8 cellular contexts compared by ENCODE assay signal in genomic region chr17:64781013-64781392, GRCh38.
DNase-seq lines count a peak whose midpoint lies in the region; ATAC-seq and TF ChIP-seq lines count a peak whose summit lies in the region.

No MANE protein-coding gene starts in this region.

- H3K9me3 ChIP-seq in prostate gland, result no peaks in the 10 kb centered on the region

- H3K9me3 Mint-ChIP-seq in T-cell, result no peaks in the 10 kb centered on the region

- POLR2A ChIA-PET in T-cell (lab: Charles Lee), result no interaction called here

- H3K4me3 ChIP-seq in fibroblast of villous mesenchyme (ENCODE audit: low read depth, low read length) (peak overlapping the region; percentile 46), prostate gland (peak overlapping the region; percentile 30 to 37)

- peak in 3 of 4 experiments; percentile 2 to 6 (median 4) for ATAC-seq in T-cell (replicated peaks in 1 of 4)
- ATAC-seq in GM21423 (IDR thresholded peaks at IDR 0.05; ENCODE audit: unreplicated experiment), result no peak
- ATAC-seq in HG03097 (IDR thresholded peaks at IDR 0.05; ENCODE audit: low FRiP score, unreplicated experiment), result no peak

- H3K36me3 ChIP-seq in prostate gland, result no peaks in the 10 kb centered on the region

- H3K27me3 ChIP-seq in prostate gland (replicated peaks; ENCODE audit: insufficient read depth), result no peaks in the 10 kb centered on the region

- CTCF ChIA-PET in T-cell (lab: Charles Lee), result no interaction called here

- H3K27ac ChIP-seq in prostate gland, result peak overlapping the region; percentile 45 to 50

- TF ChIP-seq CTCF in GM20000 (IDR thresholded peaks at IDR 0.05; ENCODE audit: extremely low read depth, missing control alignments) (no peak), fibroblast of villous mesenchyme (IDR thresholded peaks at IDR 0.05; ENCODE audit: insufficient read depth, low read depth, low read length) (no peak), prostate gland (IDR thresholded peaks at IDR 0.05) (no peak)

- H3K36me3 Mint-ChIP-seq in T-cell, result peaks cover 8% of the 10 kb centered on the region

- peaks cover 12 to 34% (median 30%) of the 10 kb centered on the region in 3 donors for H3K4me1 Mint-ChIP-seq in T-cell

- peak; percentile 45 for DNase-seq in GM20000 (ENCODE audit: low spot score)
- DNase-seq in T-cell, result peak in 2 of 34 experiments; percentile 17 to 24
- DNase-seq in fibroblast of villous mesenchyme (ENCODE audit: low read depth), result no peak
- no peak for DNase-seq in prostate gland (ENCODE audit: low spot score)
- DNase-seq in SKM-1 (lab: John Stamatoyannopoulos, UW; ENCODE audit: unreplicated experiment), result no peak
- no peak for DNase-seq in ACHN

- H3K4me3 Mint-ChIP-seq in T-cell, result peak overlapping the region; percentile 67 to 77 (median 70)

- in situ Hi-C loops in ACHN (cut with HindIII; ENCODE audit: low pct_ligation_motif_present, low pct_unique_long_range_greater_than_20kb, low sequenced_read_pairs), result no loop called here

- H3K4me1 ChIP-seq in prostate gland (replicated peaks), result peaks cover 14% of the 10 kb centered on the region

- no peak overlapping the region for H3K27ac Mint-ChIP-seq in T-cell

- intact Hi-C loops in prostate gland (cut with DNase I), result no loop called here

- no peak for TF ChIP-seq POLR2A in prostate gland (IDR thresholded peaks at IDR 0.05)

- H3K27me3 Mint-ChIP-seq in T-cell, result peaks cover 0 to 1% of the 10 kb centered on the region in 2 donors

- 0% methylated on average over 23 of the region's 31 CpGs for WGBS in prostate gland

Comparison
In these comparisons a context has a peak if more than half of its experiments do, and no peak if none do; other contexts are left out.
1. ATAC-seq: peak in T-cell (3 of 4); none in GM21423 (single experiment) and HG03097 (single experiment).